ENCODE assay signal across 9 cellular contexts in genomic region chr19:46076951-46077814, GRCh38.
DNase-seq lines count a peak whose midpoint lies in the region; ATAC-seq and TF ChIP-seq lines count a peak whose summit lies in the region.
"Had no signal": no experiment of that assay in that cellular context is flagged by ENCODE, and none has a peak within 500 bp of the region (broad histone marks: within the 10 kb centered on the region; RNA-seq: fewer than 3 reads in every experiment).

No MANE protein-coding gene starts in this region.

- ATAC-seq in SK-N-SH treated with all-trans-retinoic acid at 6 μM for 48 hours (peak; percentile 95), HG03175 (IDR thresholded peaks at IDR 0.05; ENCODE audit: unreplicated experiment) (no peak)

- DNase-seq in activated CD8-positive, alpha-beta memory T cell treated with anti-CD3 and anti-CD28 coated beads for 48 hours (ENCODE audit: low read depth in 2 of 3, low spot score in 2 of 3) = peak in 2 of 3 experiments; percentile 6 to 18
- no peak for DNase-seq in activated CD8-positive, alpha-beta memory T cell treated with anti-CD3 and anti-CD28 coated beads, Interleukin-2, amount 50 U/mL, for 4 hours
- peak; percentile 39 for DNase-seq in NCI-H1436 treated with DMSO at 0.1 percent for 48 hours (lab: John Stamatoyannopoulos, UW)
- DNase-seq in dedifferentiated amniotic fluid mesenchymal stem cell (ENCODE audit: extremely low spot score) = peak; percentile 50
- peak; percentile 93 for DNase-seq in left kidney (ENCODE audit: low read depth, low spot score)
- DNase-seq in stimulated activated CD8-positive, alpha-beta memory T cell treated with anti-CD3 and anti-CD28 coated beads, Interleukin-2, amount 100 ng/mL, for 48 hours (ENCODE audit: low read depth in 2 of 2) = peak; percentile 20 to 23
- DNase-seq: naive B cell had no signal

TF ChIP-seq in SK-N-SH treated with all-trans-retinoic acid at 6 μM for 48 hours, 23 proteins besides CTCF, POLR2A, EP300 and RAD21:
- TF ChIP-seq ZFP30 (CRISPR knock-in tag; IDR thresholded peaks at IDR 0.05) = no peak
- TF ChIP-seq ZNF565 (CRISPR knock-in tag; conservative IDR thresholded peaks at IDR 0.05; ENCODE audit: low read depth) = no peak
- TF ChIP-seq POU6F1 (CRISPR knock-in tag; IDR thresholded peaks at IDR 0.05; ENCODE audit: borderline replicate concordance, low read depth) = no peak
- TF ChIP-seq TCF4 (CRISPR knock-in tag; IDR thresholded peaks at IDR 0.05; ENCODE audit: borderline replicate concordance) = no peak
- TF ChIP-seq ZC3H10 (CRISPR knock-in tag; IDR thresholded peaks at IDR 0.05) = no peak
- TF ChIP-seq ISL1 (CRISPR knock-in tag; IDR thresholded peaks at IDR 0.05) = no peak
- no peak for TF ChIP-seq BACH2 (CRISPR knock-in tag; IDR thresholded peaks at IDR 0.05; ENCODE audit: borderline replicate concordance)
- no peak for TF ChIP-seq ESRRG (CRISPR knock-in tag; IDR thresholded peaks at IDR 0.05)
- TF ChIP-seq SNAI2 (CRISPR knock-in tag; IDR thresholded peaks at IDR 0.05) = no peak
- no peak for TF ChIP-seq PPARA (CRISPR knock-in tag; IDR thresholded peaks at IDR 0.05; ENCODE audit: borderline replicate concordance)
- no peak for TF ChIP-seq RARB (CRISPR knock-in tag; IDR thresholded peaks at IDR 0.05)
- TF ChIP-seq ARNTL (CRISPR knock-in tag; IDR thresholded peaks at IDR 0.05; ENCODE audit: borderline replicate concordance, low read depth) = no peak
- no peak for TF ChIP-seq ZNF8 (CRISPR knock-in tag; IDR thresholded peaks at IDR 0.05)
- no peak for TF ChIP-seq ZFP3 (CRISPR knock-in tag; IDR thresholded peaks at IDR 0.05)
- TF ChIP-seq TOX (CRISPR knock-in tag; IDR thresholded peaks at IDR 0.05; ENCODE audit: borderline replicate concordance) = no peak
- no peak for TF ChIP-seq CSDC2 (CRISPR knock-in tag; IDR thresholded peaks at IDR 0.05)
- no peak for TF ChIP-seq OSR1 (CRISPR knock-in tag; IDR thresholded peaks at IDR 0.05)
